In the genomic region with DNA sequence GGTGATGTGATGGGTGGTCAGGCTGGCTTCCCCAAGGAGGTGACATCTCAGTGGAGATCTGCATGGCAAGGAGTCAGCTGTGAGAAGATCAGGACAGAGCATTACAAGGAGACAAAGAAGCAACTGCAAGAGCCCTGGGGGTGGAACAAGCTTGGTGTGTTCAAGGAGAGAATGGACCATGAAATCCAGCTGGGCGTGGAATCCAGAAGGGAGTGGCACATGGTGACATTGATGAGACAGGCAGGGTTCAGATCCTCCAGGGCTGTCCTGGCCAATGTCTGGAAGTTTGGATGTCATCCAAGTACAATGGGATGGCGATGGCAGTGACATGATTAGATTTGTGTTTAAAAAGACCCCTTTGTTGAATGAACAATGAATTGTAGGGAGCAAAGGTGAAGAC, we compare ENCODE assay signal across 24 cellular contexts.
A peak's percentile ranks its signal among the peaks of the same experiment; 100 is the strongest.
DNase-seq lines count a peak whose midpoint lies in the region; FAIRE-seq and TF ChIP-seq lines count a peak whose summit lies in the region.
"Had no signal": no experiment of that assay in that cellular context is flagged by ENCODE, and none has a peak within 500 bp of the region (broad histone marks: within the 10 kb centered on the region; RNA-seq: fewer than 3 reads in every experiment).

No MANE protein-coding gene starts in this region.

- TF ChIP-seq CTCF in Peyer's patch (IDR thresholded peaks at IDR 0.05) (no peak), sigmoid colon (IDR thresholded peaks at IDR 0.05) (no peak)

- peak overlapping the region; percentile 89 for H3K4me2 ChIP-seq in BLaER1

- 62 to 70% methylated on average over 2 of the region's 2 CpGs for WGBS in esophagus, 2 donors
- 58 to 87% methylated on average over 2 of the region's 2 CpGs for WGBS in sigmoid colon, 2 donors

- H3K9me3 ChIP-seq in BLaER1 (no peaks in the 10 kb centered on the region), Peyer's patch (no peaks in the 10 kb centered on the region), esophagus (ENCODE audit: control insufficient read depth in 2 of 2, insufficient read depth in 1 of 2, low read depth in 1 of 2, low read length in 1 of 2) (peaks cover 0 to 3% of the 10 kb centered on the region in 2 donors), sigmoid colon (no peaks in the 10 kb centered on the region)
- H3K9me3 ChIP-seq: left lung, ovary, thyroid gland had no signal

- TF ChIP-seq POLR2A in Peyer's patch (IDR thresholded peaks at IDR 0.05) (no peak), sigmoid colon (IDR thresholded peaks at IDR 0.05) (no peak)

- H3K36me3 ChIP-seq in BLaER1 (no peaks in the 10 kb centered on the region), Peyer's patch (no peaks in the 10 kb centered on the region), esophagus (ENCODE audit: control insufficient read depth in 2 of 2, insufficient read depth in 2 of 2, low read length in 1 of 2) (no peaks in the 10 kb centered on the region), sigmoid colon (no peaks in the 10 kb centered on the region)
- H3K36me3 ChIP-seq: brain microvascular endothelial cell, left lung, ovary, thyroid gland had no signal

- intact Hi-C loops in sigmoid colon (cut with DNase I) = no loop called here

- FAIRE-seq in urothelium cell line (lab: Jason Lieb, UNC) = no peak
- FAIRE-seq: endothelial cell of umbilical vein, GM12891 had no signal

- H3K27ac ChIP-seq in BLaER1 (peak overlapping the region; percentile 86), Peyer's patch (no peak overlapping the region), esophagus (ENCODE audit: low read depth in 2 of 2, low read length in 1 of 2) (peak overlapping the region; percentile 86 to 95), sigmoid colon (no peak overlapping the region)
- H3K27ac ChIP-seq: brain microvascular endothelial cell, left lung, ovary, thyroid gland had no signal

- H3K27me3 ChIP-seq in BLaER1 (no peaks in the 10 kb centered on the region), Peyer's patch (no peaks in the 10 kb centered on the region), esophagus (ENCODE audit: control insufficient read depth in 1 of 2, insufficient read depth in 2 of 2, low read length in 2 of 2) (no peaks in the 10 kb centered on the region), sigmoid colon (no peaks in the 10 kb centered on the region)
- H3K27me3 ChIP-seq: brain microvascular endothelial cell, left lung, ovary, thyroid gland had no signal

- no peaks in the 10 kb centered on the region for H4K20me1 ChIP-seq in BLaER1

- TF ChIP-seq EP300 in sigmoid colon (IDR thresholded peaks at IDR 0.05) = no peak

- H3K9ac ChIP-seq in BLaER1 = no peak overlapping the region

- peaks cover 80% of the 10 kb centered on the region for H3K4me1 ChIP-seq in BLaER1
- no peaks in the 10 kb centered on the region for H3K4me1 ChIP-seq in Peyer's patch
- peaks cover 0 to 20% of the 10 kb centered on the region in 2 donors for H3K4me1 ChIP-seq in esophagus (ENCODE audit: control insufficient read depth in 2 of 2, insufficient read depth in 2 of 2, low read length in 1 of 2)
- H3K4me1 ChIP-seq in sigmoid colon = peaks cover 0 to 4% (median 0%) of the 10 kb centered on the region in 4 donors
- H3K4me1 ChIP-seq: left lung, thyroid gland had no signal

- DNase-seq in Peyer's patch (peak in 2 of 3 donors; percentile 12 to 25), sigmoid colon (peak; percentile 30), urothelium cell line (ENCODE audit: low spot score) (no peak), H4 (ENCODE audit: low spot score) (no peak), SKM-1 (lab: John Stamatoyannopoulos, UW; ENCODE audit: unreplicated experiment) (no peak), NCI-H524 (lab: John Stamatoyannopoulos, UW) (no peak)
- DNase-seq: ACHN; activated CD4-positive, alpha-beta T cell treated with anti-CD3 and anti-CD28 coated beads, Interleukin-2, amount 50 U/mL, for 4 hours; activated CD8-positive, alpha-beta memory T cell treated with anti-CD3 and anti-CD28 coated beads, Interleukin-2, amount 50 U/mL, for 4 hours; amygdala; brain microvascular endothelial cell; IMR-90; mesenchymal stem cell; NCI-H146; NCI-H510A; retina; stimulated activated CD4-positive, alpha-beta T cell treated with anti-CD3 and anti-CD28 coated beads, Interleukin-2, amount 100 ng/mL, for 24 hours; thyroid gland had no signal

- H3K4me3 ChIP-seq in BLaER1 (no peak overlapping the region), Peyer's patch (no peak overlapping the region), esophagus (ENCODE audit: low read depth in 1 of 2, low read length in 2 of 2) (no peak overlapping the region), sigmoid colon (no peak overlapping the region)
- H3K4me3 ChIP-seq: left lung, ovary, thyroid gland had no signal

Comparison
In these comparisons a context has a peak if more than half of its experiments do, and no peak if none do; other contexts are left out.
1. H3K27ac ChIP-seq: peak in BLaER1 (single experiment) and esophagus (2 of 2); none in Peyer's patch (0 of 4) and sigmoid colon (0 of 4).
2. DNase-seq: peak in Peyer's patch (2 of 3) and sigmoid colon (single experiment); none in urothelium cell line (single experiment), H4 (single experiment), SKM-1 (single experiment) and NCI-H524 (0 of 2).